ENCODE assay signal across 8 cellular contexts in the genomic region with DNA sequence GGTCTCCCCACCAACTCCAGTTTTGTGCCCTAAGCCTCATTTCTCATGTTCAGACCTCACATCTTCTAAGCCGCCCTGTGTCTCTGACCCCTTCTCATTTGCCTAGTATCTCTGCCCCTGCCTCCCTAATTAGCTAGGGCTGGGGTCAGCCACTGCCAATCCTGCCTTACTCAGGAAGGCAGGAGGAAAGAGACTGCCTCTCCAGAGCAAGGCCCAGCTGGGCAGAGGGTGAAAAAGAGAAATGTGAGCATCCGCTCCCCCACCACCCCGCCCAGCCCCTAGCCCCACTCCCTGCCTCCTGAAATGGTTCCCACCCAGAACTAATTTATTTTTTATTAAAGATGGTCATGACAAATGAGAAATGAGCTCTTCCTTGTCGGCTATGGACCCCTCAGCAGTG. TPM values are rescaled to one million over a fixed set of nuclear protein-coding genes. Genes with fewer than 3 reads are reported as not detected.
DNase-seq lines count a peak whose midpoint lies in the region; ATAC-seq and TF ChIP-seq lines count a peak whose summit lies in the region.

No MANE protein-coding gene starts in this region.

- no peak overlapping the region for H3K4me3 ChIP-seq in iPS-15b (ENCODE audit: low read depth, low read length)

- no peaks in the 10 kb centered on the region for H3K9me3 ChIP-seq in iPS-15b (ENCODE audit: control insufficient read depth, insufficient read depth, low read length)

- DNase-seq in HFFc6, result no peak
- no peak for DNase-seq in activated naive CD4-positive, alpha-beta T cell treated with anti-CD3 and anti-CD28 coated beads, Interleukin-2, amount 50 U/mL, for 72 hours (ENCODE audit: low spot score in 2 of 2)
- DNase-seq in stimulated activated CD8-positive, alpha-beta memory T cell treated with anti-CD3 and anti-CD28 coated beads, Interleukin-4, amount 100 ng/mL, for 48 hours, result peak; percentile 34
- no peak for DNase-seq in NCI-H1092 treated with DMSO at 0.1 percent for 48 hours (lab: John Stamatoyannopoulos, UW)
- DNase-seq in putamen (ENCODE audit: low spot score), result no peak

- ATAC-seq in activated naive CD4-positive, alpha-beta T cell treated with anti-CD3 and anti-CD28 coated beads, Interleukin-2, amount 50 U/mL, for 72 hours, result no peak
- no peak for ATAC-seq in HG03025 (IDR thresholded peaks at IDR 0.05; ENCODE audit: low FRiP score, unreplicated experiment)
- ATAC-seq in HG02884 (IDR thresholded peaks at IDR 0.05; ENCODE audit: unreplicated experiment), result no peak

- H3K4me1 Mint-ChIP-seq in HFFc6 (ENCODE audit: low read depth), result peaks cover 50% of the 10 kb centered on the region

- peaks cover 21% of the 10 kb centered on the region for H3K4me1 ChIP-seq in iPS-15b (ENCODE audit: control insufficient read depth, insufficient read depth, low read length)

- H3K27me3 Mint-ChIP-seq in HFFc6 (ENCODE audit: insufficient read depth), result no peaks in the 10 kb centered on the region; the same call in none of the 2 replicates

- peaks cover 11% of the 10 kb centered on the region for H3K36me3 ChIP-seq in iPS-15b (ENCODE audit: control insufficient read depth, insufficient read depth, low read length)

- no peaks in the 10 kb centered on the region for H3K27me3 ChIP-seq in iPS-15b (ENCODE audit: control insufficient read depth, insufficient read depth, low read length)

- H3K27ac Mint-ChIP-seq in HFFc6, result peak overlapping the region; percentile 99
- peak overlapping the region; percentile 100 for H3K27ac Mint-ChIP-seq in activated naive CD4-positive, alpha-beta T cell treated with anti-CD3 and anti-CD28 coated beads, Interleukin-2, amount 50 U/mL, for 72 hours

- peak overlapping the region; percentile 90 for H3K4me3 Mint-ChIP-seq in HFFc6

- H3K9ac ChIP-seq in iPS-15b (ENCODE audit: low read depth, low read length), result peak overlapping the region; percentile 84

- peaks cover 2% of the 10 kb centered on the region for H3K36me3 Mint-ChIP-seq in HFFc6 (ENCODE audit: low read depth)
- no peaks in the 10 kb centered on the region for H3K36me3 Mint-ChIP-seq in activated naive CD4-positive, alpha-beta T cell treated with anti-CD3 and anti-CD28 coated beads, Interleukin-2, amount 50 U/mL, for 72 hours

- TF ChIP-seq CTCF in HFFc6 (IDR thresholded peaks at IDR 0.05), result no peak

- no peaks in the 10 kb centered on the region for H3K9me3 Mint-ChIP-seq in HFFc6
- H3K9me3 Mint-ChIP-seq in activated naive CD4-positive, alpha-beta T cell treated with anti-CD3 and anti-CD28 coated beads, Interleukin-2, amount 50 U/mL, for 72 hours, result no peaks in the 10 kb centered on the region

RNA-seq across cellular contexts. Expression of gene ADAMTSL4, which starts 11.4 kb away (rescaled TPM):
- total RNA-seq in HFFc6 (2021; fragmentation: NEBNext Ultra II Directional; extraction: Animal tissue kit (Norgen Biotek cat#: 25700)), result 10 to 100 TPM; 33.7 to 61.2 (median 38.2) TPM
- 1 to 10 TPM in 1 of 2 donors, under 1 TPM in 1; 0.96 to 2.9 TPM for total RNA-seq in activated naive CD4-positive, alpha-beta T cell treated with anti-CD3 and anti-CD28 coated beads, Interleukin-2, amount 50 U/mL, for 72 hours

RNA-seq across cellular contexts. Expression of gene MCL1, which starts 18.8 kb away (rescaled TPM):
- 100 to 1,000 TPM; 155 to 170 (median 164) TPM for total RNA-seq in HFFc6 (2021; fragmentation: NEBNext Ultra II Directional; extraction: Animal tissue kit (Norgen Biotek cat#: 25700))
- total RNA-seq in activated naive CD4-positive, alpha-beta T cell treated with anti-CD3 and anti-CD28 coated beads, Interleukin-2, amount 50 U/mL, for 72 hours, result 100 to 1,000 TPM; 277 to 307 TPM

RNA-seq across cellular contexts. Expression of gene FALEC, which starts 45.0 kb away (rescaled TPM):
- total RNA-seq in HFFc6 (2021; fragmentation: NEBNext Ultra II Directional; extraction: Animal tissue kit (Norgen Biotek cat#: 25700)), result under 1 TPM in 2 of 6 experiments, not detected in 4; 0.43 to 0.59 TPM
- total RNA-seq in activated naive CD4-positive, alpha-beta T cell treated with anti-CD3 and anti-CD28 coated beads, Interleukin-2, amount 50 U/mL, for 72 hours, result under 1 TPM; 0.66 to 0.89 TPM

RNA-seq across cellular contexts. Expression of gene ECM1, which starts 52.7 kb away (rescaled TPM):
- total RNA-seq in HFFc6 (2021; fragmentation: NEBNext Ultra II Directional; extraction: Animal tissue kit (Norgen Biotek cat#: 25700)), result 10 to 100 TPM; 30.8 to 52.0 (median 46.5) TPM
- 1 to 10 TPM; 1.3 to 1.6 TPM for total RNA-seq in activated naive CD4-positive, alpha-beta T cell treated with anti-CD3 and anti-CD28 coated beads, Interleukin-2, amount 50 U/mL, for 72 hours

Comparison
In these comparisons a context has a peak if more than half of its experiments do, and no peak if none do; other contexts are left out.
1. RNA of gene ADAMTSL4, which starts 11.4 kb away (total RNA-seq): 33.7 to 61.2 TPM in HFFc6; 0.96 to 2.9 TPM in activated naive CD4-positive, alpha-beta T cell treated with anti-CD3 and anti-CD28 coated beads, Interleukin-2, amount 50 U/mL, for 72 hours; every median in the first group is over 4 times any median in the second.